ENCODE assay signal across 20 cellular contexts in genomic region chr18:36467614-36468013, GRCh38.
"Had no signal": no experiment of that assay in that cellular context is flagged by ENCODE, and none has a peak within 500 bp of the region (broad histone marks: within the 10 kb centered on the region; RNA-seq: fewer than 3 reads in every experiment).

No MANE protein-coding gene starts in this region.

- H3K9me3 ChIP-seq: testis, uterus had no signal

- H3K27ac ChIP-seq: skin epidermis, testis, uterus, VCaP had no signal

- H3K9me3 Mint-ChIP-seq: activated CD4-positive, alpha-beta memory T cell treated with anti-CD3 and anti-CD28 coated beads, Interleukin-2, amount 10 ng/mL, durations not matched to agents 7 days and 5 days; activated CD4-positive, alpha-beta T cell treated with anti-CD3 and anti-CD28 coated beads, Interleukin-2, amount 10 ng/mL, durations not matched to agents 24 days and 14 days; activated naive CD4-positive, alpha-beta T cell treated with anti-CD3 and anti-CD28 coated beads for 36 hours; activated naive CD8-positive, alpha-beta T cell treated with anti-CD3 and anti-CD28 coated beads, Interleukin-2, amount 10 ng/mL, durations not matched to agents 7 days and 5 days; activated T-cell treated with anti-CD3 and anti-CD28 coated beads, Interleukin-2, amount 50 U/mL, for 72 hours; memory B cell; naive B cell; stimulated activated effector memory CD8-positive, alpha-beta T cell treated with anti-CD3 and anti-CD28 coated beads, Interleukin-12 subunit alpha, Interleukin-12 subunit beta, amount 100 ng/mL, for 72 hours; T-cell; T-helper 2 cell treated with Interferon-gamma antibody and Interleukin-4, amounts not matched to agents 5 μg/mL and 100 μg/mL, for 36 hours had no signal

- DNase-seq: activated CD4-positive, alpha-beta memory T cell treated with anti-CD3 and anti-CD28 coated beads, Interleukin-2, amount 10 ng/mL, durations not matched to agents 7 days and 5 days; activated CD4-positive, alpha-beta T cell treated with anti-CD3 and anti-CD28 coated beads, Interleukin-2, amount 10 ng/mL, durations not matched to agents 24 days and 14 days; activated effector memory CD4-positive, alpha-beta T cell treated with Interleukin-2 at 50 U/mL for 16 hours; activated naive CD4-positive, alpha-beta T cell treated with anti-CD3 and anti-CD28 coated beads for 36 hours; activated naive CD8-positive, alpha-beta T cell treated with anti-CD3 and anti-CD28 coated beads, Interleukin-2, amount 10 ng/mL, durations not matched to agents 7 days and 5 days; activated T-cell treated with anti-CD3 and anti-CD28 coated beads, Interleukin-2, amount 50 U/mL, for 72 hours; amniotic stem cell; kidney glomerular epithelial cell; naive B cell; occipital lobe; stimulated activated CD4-positive, alpha-beta T cell treated with anti-CD3 and anti-CD28 coated beads, Interleukin-2, amount 100 ng/mL, for 24 hours; T-cell; uterus had no signal

- H3K27me3 ChIP-seq: testis had no signal

- H3K4me3 Mint-ChIP-seq: activated CD4-positive, alpha-beta memory T cell treated with anti-CD3 and anti-CD28 coated beads, Interleukin-2, amount 10 ng/mL, durations not matched to agents 7 days and 5 days; activated CD4-positive, alpha-beta T cell treated with anti-CD3 and anti-CD28 coated beads, Interleukin-2, amount 10 ng/mL, durations not matched to agents 24 days and 14 days; activated naive CD4-positive, alpha-beta T cell treated with anti-CD3 and anti-CD28 coated beads for 36 hours; activated naive CD8-positive, alpha-beta T cell treated with anti-CD3 and anti-CD28 coated beads, Interleukin-2, amount 10 ng/mL, durations not matched to agents 7 days and 5 days; activated T-cell treated with anti-CD3 and anti-CD28 coated beads, Interleukin-2, amount 50 U/mL, for 72 hours; memory B cell; naive B cell; stimulated activated effector memory CD8-positive, alpha-beta T cell treated with anti-CD3 and anti-CD28 coated beads, Interleukin-12 subunit alpha, Interleukin-12 subunit beta, amount 100 ng/mL, for 72 hours; T-cell; T-helper 2 cell treated with Interferon-gamma antibody and Interleukin-4, amounts not matched to agents 5 μg/mL and 100 μg/mL, for 36 hours had no signal

- ATAC-seq: activated CD4-positive, CD25-positive, alpha-beta regulatory T cell treated with anti-CD3 and anti-CD28 coated beads, Interleukin-2, amount 50 U/mL, for 24 hours; activated T-cell treated with anti-CD3 and anti-CD28 coated beads, Interleukin-2, amount 50 U/mL, for 72 hours; stimulated activated effector memory CD8-positive, alpha-beta T cell treated with anti-CD3 and anti-CD28 coated beads, Interleukin-12 subunit alpha, Interleukin-12 subunit beta, amount 100 ng/mL, for 72 hours; T-cell had no signal

- H3K27me3 Mint-ChIP-seq: activated CD4-positive, alpha-beta memory T cell treated with anti-CD3 and anti-CD28 coated beads, Interleukin-2, amount 10 ng/mL, durations not matched to agents 7 days and 5 days; T-cell had no signal

- H3K36me3 Mint-ChIP-seq: activated naive CD8-positive, alpha-beta T cell treated with anti-CD3 and anti-CD28 coated beads, Interleukin-2, amount 10 ng/mL, durations not matched to agents 7 days and 5 days; memory B cell; naive B cell; stimulated activated effector memory CD8-positive, alpha-beta T cell treated with anti-CD3 and anti-CD28 coated beads, Interleukin-12 subunit alpha, Interleukin-12 subunit beta, amount 100 ng/mL, for 72 hours; T-cell had no signal

- H3K36me3 ChIP-seq: uterus had no signal

- H3K4me1 Mint-ChIP-seq: activated CD4-positive, alpha-beta memory T cell treated with anti-CD3 and anti-CD28 coated beads, Interleukin-2, amount 10 ng/mL, durations not matched to agents 7 days and 5 days; activated CD4-positive, alpha-beta T cell treated with anti-CD3 and anti-CD28 coated beads, Interleukin-2, amount 10 ng/mL, durations not matched to agents 24 days and 14 days; activated naive CD8-positive, alpha-beta T cell treated with anti-CD3 and anti-CD28 coated beads, Interleukin-2, amount 10 ng/mL, durations not matched to agents 7 days and 5 days; memory B cell; naive B cell; stimulated activated effector memory CD8-positive, alpha-beta T cell treated with anti-CD3 and anti-CD28 coated beads, Interleukin-12 subunit alpha, Interleukin-12 subunit beta, amount 100 ng/mL, for 72 hours; T-cell had no signal

- H3K4me3 ChIP-seq: skin epidermis, testis, uterus had no signal

- H3K4me1 ChIP-seq: uterus had no signal

- H3K27ac Mint-ChIP-seq: activated CD4-positive, alpha-beta memory T cell treated with anti-CD3 and anti-CD28 coated beads, Interleukin-2, amount 10 ng/mL, durations not matched to agents 7 days and 5 days; activated CD4-positive, alpha-beta T cell treated with anti-CD3 and anti-CD28 coated beads, Interleukin-2, amount 10 ng/mL, durations not matched to agents 24 days and 14 days; activated naive CD4-positive, alpha-beta T cell treated with anti-CD3 and anti-CD28 coated beads for 36 hours; activated naive CD8-positive, alpha-beta T cell treated with anti-CD3 and anti-CD28 coated beads, Interleukin-2, amount 10 ng/mL, durations not matched to agents 7 days and 5 days; activated T-cell treated with anti-CD3 and anti-CD28 coated beads, Interleukin-2, amount 50 U/mL, for 72 hours; memory B cell; stimulated activated effector memory CD8-positive, alpha-beta T cell treated with anti-CD3 and anti-CD28 coated beads, Interleukin-12 subunit alpha, Interleukin-12 subunit beta, amount 100 ng/mL, for 72 hours; T-cell; T-helper 2 cell treated with Interferon-gamma antibody and Interleukin-4, amounts not matched to agents 5 μg/mL and 100 μg/mL, for 36 hours had no signal
